In the genomic region with DNA sequence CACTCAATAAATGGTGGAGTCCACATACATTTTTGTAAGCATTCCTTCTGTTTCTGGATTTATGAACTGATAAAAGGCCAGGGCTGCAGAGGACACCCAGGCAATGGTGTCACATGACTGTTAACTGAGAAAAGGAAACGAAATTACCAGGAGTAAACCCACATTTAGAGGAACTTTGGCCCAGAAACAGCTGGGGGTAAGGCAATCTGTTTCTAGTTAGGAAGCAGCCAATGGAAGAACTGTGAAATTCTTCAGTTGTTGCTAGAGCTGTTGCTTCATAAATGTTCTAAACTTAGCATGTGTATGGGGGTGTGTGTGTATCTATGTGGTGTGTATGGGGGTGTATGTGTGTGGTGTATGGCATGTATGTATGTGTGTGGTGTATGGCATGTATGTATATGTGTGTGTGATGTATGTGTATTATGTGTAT, we compare ENCODE assay signal across 8 cellular contexts. TPM values are rescaled to one million over a fixed set of nuclear protein-coding genes. Genes with fewer than 3 reads are reported as not detected.
DNase-seq lines count a peak whose midpoint lies in the region; ATAC-seq and TF ChIP-seq lines count a peak whose summit lies in the region.

No MANE protein-coding gene starts in this region.

- no peak overlapping the region for H3K27ac ChIP-seq in AG04450 (ENCODE audit: low read depth, low read length)
- no peak overlapping the region for H3K27ac ChIP-seq in neuronal stem cell (replicated peaks; ENCODE audit: low read length)

- H3K79me1 ChIP-seq in neuronal stem cell (ENCODE audit: low read depth, low read length): no peaks in the 10 kb centered on the region

- H2BK5ac ChIP-seq in neuronal stem cell (ENCODE audit: low read length): no peak overlapping the region

- no peak overlapping the region for H4K8ac ChIP-seq in neuronal stem cell (ENCODE audit: low read depth, low read length)

- H3K9ac ChIP-seq in neuronal stem cell (ENCODE audit: low read depth, low read length, poor library complexity): no peak overlapping the region

- H3K36me3 Mint-ChIP-seq in IgD-negative memory B cell: no peaks in the 10 kb centered on the region
- no peaks in the 10 kb centered on the region for H3K36me3 Mint-ChIP-seq in mesothelial cell of epicardium

- no peak overlapping the region for H3K18ac ChIP-seq in neuronal stem cell (ENCODE audit: low read length)

- no peak overlapping the region for H4K91ac ChIP-seq in neuronal stem cell (ENCODE audit: low read depth, low read length, poor library complexity)

- no peak overlapping the region for H2BK15ac ChIP-seq in neuronal stem cell (ENCODE audit: low read length)

- H3K27ac Mint-ChIP-seq in IgD-negative memory B cell (peak overlapping the region; percentile 93 to 95 (median 94)), mesothelial cell of epicardium (peak overlapping the region; percentile 22)

- CTCF ChIA-PET in AG04450 (lab: Charles Lee): interaction anchor here (1.3 to 2.4 kb wide), 2 partner anchors 34 to 57 kb away, joined by 3 to 6 read pairs; no protein-coding TSS in a partner anchor

- ATAC-seq in HG03045 (IDR thresholded peaks at IDR 0.05; ENCODE audit: unreplicated experiment): no peak

- no peaks in the 10 kb centered on the region for H3K27me3 ChIP-seq in AG04450 (ENCODE audit: control insufficient read depth, insufficient read depth, low read length)
- no peaks in the 10 kb centered on the region for H3K27me3 ChIP-seq in H7 (ENCODE audit: control insufficient read depth, insufficient read depth, low read length)
- no peaks in the 10 kb centered on the region for H3K27me3 ChIP-seq in neuronal stem cell (ENCODE audit: control insufficient read depth in 3 of 3, insufficient read depth in 3 of 3, low read depth in 1 of 3, low read length in 3 of 3)

- no CpG with 5 or more reads among the region's 1 CpG for WGBS in neuronal stem cell (ENCODE audit: extremely low coverage in 2 of 2, insufficient read length in 2 of 2, insufficient replicate concordance in 1 of 2), 2 donors

- H2BK120ac ChIP-seq in neuronal stem cell (ENCODE audit: low read depth, low read length): no peak overlapping the region

- H2AFZ ChIP-seq in neuronal stem cell (ENCODE audit: low read length): no peak overlapping the region

- no peak overlapping the region for H3K4me3 ChIP-seq in AG04450 (ENCODE audit: low read depth, low read length)
- no peak overlapping the region for H3K4me3 ChIP-seq in astrocyte of the spinal cord (ENCODE audit: low read depth, low read length)
- H3K4me3 ChIP-seq in H7 (ENCODE audit: insufficient read depth, low read depth, low read length): no peak overlapping the region
- no peak overlapping the region for H3K4me3 ChIP-seq in neuronal stem cell (ENCODE audit: low read length in 2 of 2)

- H3K4me3 Mint-ChIP-seq in IgD-negative memory B cell: peak overlapping the region; percentile 16 to 95 (median 70)
- H3K4me3 Mint-ChIP-seq in mesothelial cell of epicardium: no peak overlapping the region

- in situ Hi-C loops in astrocyte of the spinal cord (cut with HindIII; ENCODE audit: low sequenced_read_pairs): no loop called here

- POLR2A ChIA-PET in AG04450 (lab: Yijun Ruan, JAX): interaction anchor here (0.7 to 3.8 kb wide), 2 partner anchors 12 to 13 kb away, joined by 3 to 22 read pairs; partner anchors contain the start of gene PDCD4

- DNase-seq in AG04450 (ENCODE audit: low read depth, low spot score) (peak; percentile 39), astrocyte of the spinal cord (ENCODE audit: low read depth, low spot score) (peak; percentile 74), mesothelial cell of epicardium (ENCODE audit: low spot score in 2 of 2, unreplicated experiment in 2 of 2) (no peak), H7 (no peak), NCI-H345 treated with DMSO at 0.1 percent for 48 hours (lab: John Stamatoyannopoulos, UW; ENCODE audit: unreplicated experiment) (no peak), neuronal stem cell (ENCODE audit: low spot score) (no peak)

- no peak overlapping the region for H2AK5ac ChIP-seq in neuronal stem cell (ENCODE audit: low read depth, low read length)

- H3K36me3 ChIP-seq in H7 (replicated peaks; ENCODE audit: control insufficient read depth, insufficient read depth, low read length): no peaks in the 10 kb centered on the region
- no peaks in the 10 kb centered on the region for H3K36me3 ChIP-seq in neuronal stem cell (replicated peaks in 1 of 2; ENCODE audit: control insufficient read depth in 2 of 2, insufficient read depth in 2 of 2, low read length in 2 of 2)

- H3K23ac ChIP-seq in neuronal stem cell (ENCODE audit: low read depth, low read length, poor library complexity): no peak overlapping the region

- H3K9me3 ChIP-seq in AG04450 (ENCODE audit: control insufficient read depth, insufficient read depth, low read length) (no peaks in the 10 kb centered on the region), neuronal stem cell (replicated peaks in 1 of 2; ENCODE audit: control insufficient read depth in 2 of 2, insufficient read depth in 1 of 2, low read depth in 1 of 2, low read length in 2 of 2) (peaks cover 0 to 5% of the 10 kb centered on the region in 2 donors)

- H3K9me3 Mint-ChIP-seq in IgD-negative memory B cell (peaks cover 0 to 2% (median 0%) of the 10 kb centered on the region in 3 donors), mesothelial cell of epicardium (peaks cover 7% of the 10 kb centered on the region)

- no peak overlapping the region for H2BK12ac ChIP-seq in neuronal stem cell (ENCODE audit: low read length)

- no peak overlapping the region for H3K4ac ChIP-seq in neuronal stem cell (ENCODE audit: low read length)

- H3K27me3 Mint-ChIP-seq in IgD-negative memory B cell (no peaks in the 10 kb centered on the region), mesothelial cell of epicardium (ENCODE audit: low read depth) (no peaks in the 10 kb centered on the region)

- no peak overlapping the region for H3K14ac ChIP-seq in neuronal stem cell (ENCODE audit: low read length)

- H3K4me2 ChIP-seq in neuronal stem cell (ENCODE audit: insufficient read depth, low read length, poor library complexity, severe bottlenecking): no peak overlapping the region

- no peak for TF ChIP-seq CTCF in AG04450 (IDR thresholded peaks at IDR 0.05; ENCODE audit: low read depth, low read length)
- TF ChIP-seq CTCF in astrocyte of the spinal cord (IDR thresholded peaks at IDR 0.05; ENCODE audit: low read depth, low read length): no peak
- TF ChIP-seq CTCF in mesothelial cell of epicardium (IDR thresholded peaks at IDR 0.05; ENCODE audit: unreplicated experiment): no peak

- peaks cover 8 to 14% of the 10 kb centered on the region in 2 donors for H3K4me1 ChIP-seq in neuronal stem cell (ENCODE audit: control insufficient read depth in 2 of 2, insufficient read depth in 1 of 2, low read depth in 1 of 2, low read length in 2 of 2)

- H3K4me1 Mint-ChIP-seq in IgD-negative memory B cell (peaks cover 50 to 70% (median 57%) of the 10 kb centered on the region in 3 donors), mesothelial cell of epicardium (peaks cover 31% of the 10 kb centered on the region)

RNA-seq across cellular contexts. Expression of gene PDCD4, which starts 11.8 kb away (rescaled TPM):
- polyA plus RNA-seq in AG04450 (2011; rRNA removed) (66.0 and 95.4 TPM in 2 replicates), IgD-negative memory B cell (319 TPM)
- polyA minus RNA-seq in AG04450 (2011; rRNA and poly(A)+ RNA removed): 29.4 and 55.6 TPM in 2 replicates
- total RNA-seq in mesothelial cell of epicardium: 142 to 157 TPM (median 145 TPM) in 3 replicates
- 9.0 and 17.4 TPM in 2 replicates for total RNA-seq in H7 (2014; rRNA removed; shearing (Covaris generic))
- 86.5 TPM for polyA plus RNA-seq in neuronal stem cell (2013, experiment 1 of 2)
- polyA plus RNA-seq in neuronal stem cell (2013, experiment 2 of 2): 87.2 TPM

RNA-seq across cellular contexts. Expression of gene BBIP1, which starts 59.0 kb away (rescaled TPM):
- polyA plus RNA-seq in AG04450 (2011; rRNA removed): 29.9 and 41.5 TPM in 2 replicates
- 5.9 and 16.3 TPM in 2 replicates for polyA minus RNA-seq in AG04450 (2011; rRNA and poly(A)+ RNA removed)
- polyA plus RNA-seq in IgD-negative memory B cell: 17.6 TPM
- 16.3 to 18.6 TPM (median 16.5 TPM) in 3 replicates for total RNA-seq in mesothelial cell of epicardium
- total RNA-seq in H7 (2014; rRNA removed; shearing (Covaris generic)): 15.9 and 24.1 TPM in 2 replicates
- 59.5 TPM for polyA plus RNA-seq in neuronal stem cell (2013, experiment 1 of 2)
- polyA plus RNA-seq in neuronal stem cell (2013, experiment 2 of 2): 59.1 TPM

RNA-seq across cellular contexts. Expression of gene SHOC2, which starts 59.4 kb away (rescaled TPM):
- polyA plus RNA-seq in AG04450 (2011; rRNA removed) (26.9 and 33.3 TPM in 2 replicates), IgD-negative memory B cell (105 TPM)
- 26.6 and 45.4 TPM in 2 replicates for polyA minus RNA-seq in AG04450 (2011; rRNA and poly(A)+ RNA removed)
- total RNA-seq in mesothelial cell of epicardium: 40.4 to 43.2 TPM (median 41.0 TPM) in 3 replicates
- 17.5 and 19.3 TPM in 2 replicates for total RNA-seq in H7 (2014; rRNA removed; shearing (Covaris generic))
- polyA plus RNA-seq in neuronal stem cell (2013, experiment 1 of 2): 31.4 TPM
- 30.5 TPM for polyA plus RNA-seq in neuronal stem cell (2013, experiment 2 of 2)

Comparison
In these comparisons a context has a peak if more than half of its experiments do, and no peak if none do; other contexts are left out.
1. DNase-seq: peak in AG04450 (single experiment) and astrocyte of the spinal cord (single experiment); none in mesothelial cell of epicardium (0 of 2), H7 (single experiment), NCI-H345 treated with DMSO at 0.1 percent for 48 hours (single experiment) and neuronal stem cell (single experiment).